In genomic region chr7:36739351-36739750, GRCh38 we compare ENCODE assay signal across 21 cellular contexts. TPM values are rescaled to one million over a fixed set of nuclear protein-coding genes. Genes with fewer than 3 reads are reported as not detected.
"Had no signal": no experiment of that assay in that cellular context is flagged by ENCODE, and none has a peak within 500 bp of the region (broad histone marks: within the 10 kb centered on the region; RNA-seq: fewer than 3 reads in every experiment).

No MANE protein-coding gene starts in this region.

- H3K27me3 ChIP-seq: esophagus squamous epithelium, neural progenitor cell, pancreas, stomach, transverse colon had no signal

- H3K4me3 Mint-ChIP-seq: naive thymus-derived CD8-positive, alpha-beta T cell; neural progenitor cell had no signal

- H3K27ac ChIP-seq: coronary artery, esophagus squamous epithelium, neural progenitor cell, pancreas, stomach, thoracic aorta, transverse colon had no signal

- ATAC-seq: left colon; mucosa of descending colon; naive thymus-derived CD8-positive, alpha-beta T cell; pancreas; right cardiac atrium had no signal

- H3K27me3 Mint-ChIP-seq: naive thymus-derived CD8-positive, alpha-beta T cell; progenitor cell of endocrine pancreas had no signal

- H3K36me3 Mint-ChIP-seq: neural progenitor cell had no signal

- H3K9me3 ChIP-seq: esophagus squamous epithelium, mucosa of descending colon, pancreas, stomach, thoracic aorta, transverse colon had no signal

- H3K4me3 ChIP-seq: coronary artery, esophagus squamous epithelium, mucosa of descending colon, neural progenitor cell, pancreas, stomach, thoracic aorta, transverse colon had no signal

- H3K27ac Mint-ChIP-seq: neural progenitor cell, progenitor cell of endocrine pancreas had no signal

- H3K4me1 ChIP-seq: esophagus squamous epithelium, neural progenitor cell, pancreas had no signal

- H3K36me3 ChIP-seq: esophagus squamous epithelium, neural progenitor cell, pancreas, stomach, thoracic aorta, transverse colon had no signal

- DNase-seq: effector memory CD4-positive, alpha-beta T cell; esophagus squamous epithelium; foreskin fibroblast; left colon; mucosa of descending colon; naive thymus-derived CD8-positive, alpha-beta T cell; nucleus accumbens; pancreas; right cardiac atrium; small intestine; stimulated activated CD4-positive, alpha-beta T cell treated with anti-CD3 and anti-CD28 coated beads, Interleukin-12 subunit alpha, Interleukin-12 subunit beta, amount 100 ng/mL, for 4 hours; stimulated activated naive CD4-positive, alpha-beta T cell; stomach; substantia nigra; transverse colon had no signal

RNA-seq across cellular contexts. Expression of gene AOAH, which starts 15.1 kb away (rescaled TPM):
- total RNA-seq: chondrocyte, lung microvascular endothelial cell had no signal
